In genomic region chr3:46538803-46539442, GRCh38 we compare ENCODE assay signal across 8 cellular contexts. TPM values are rescaled to one million over a fixed set of nuclear protein-coding genes. Genes with fewer than 3 reads are reported as not detected.
DNase-seq lines count a peak whose midpoint lies in the region; ATAC-seq, FAIRE-seq and TF ChIP-seq lines count a peak whose summit lies in the region.

No MANE protein-coding gene starts in this region.

- peaks cover 45% of the 10 kb centered on the region for H3K4me1 Mint-ChIP-seq in stimulated activated naive CD8-positive, alpha-beta T cell treated with anti-CD3 and anti-CD28 coated beads, Interleukin-15, amount 100 ng/mL, for 72 hours

- no peak for FAIRE-seq in HTR-8/SVneo (lab: Jason Lieb, UNC)

- no peaks in the 10 kb centered on the region for H3K4me1 ChIP-seq in ascending aorta
- peaks cover 18% of the 10 kb centered on the region for H3K4me1 ChIP-seq in mesodermal cell (ENCODE audit: control insufficient read depth, insufficient read depth, low read length, poor library complexity, severe bottlenecking)

- peak overlapping the region; percentile 93 to 94 for H3K27ac Mint-ChIP-seq in stimulated activated naive CD8-positive, alpha-beta T cell treated with anti-CD3 and anti-CD28 coated beads, Interleukin-15, amount 100 ng/mL, for 72 hours

- H3K27ac ChIP-seq in ascending aorta (no peak overlapping the region), mesodermal cell (ENCODE audit: low read depth, low read length, severe bottlenecking) (peak overlapping the region; percentile 41)

- CTCF ChIA-PET in AG04449 (lab: Yijun Ruan, JAX) = interaction anchor here (0.8 to 7.1 kb wide), 3 partner anchors 10 to 50 kb away, joined by 3 to 28 read pairs (median 6); no protein-coding TSS in a partner anchor

- WGBS in mesodermal cell (ENCODE audit: insufficient coverage in 2 of 2), 2 experiments = 69 to 70% methylated on average over 8 to 13 of the region's 14 CpGs

- ATAC-seq in HG03378 (IDR thresholded peaks at IDR 0.05; ENCODE audit: unreplicated experiment) = peak; percentile 70
- ATAC-seq in stimulated activated naive CD8-positive, alpha-beta T cell treated with anti-CD3 and anti-CD28 coated beads, Interleukin-15, amount 100 ng/mL, for 72 hours = peak; percentile 99

- H3K9me3 ChIP-seq in ascending aorta = no peaks in the 10 kb centered on the region
- no peaks in the 10 kb centered on the region for H3K9me3 ChIP-seq in mesodermal cell (ENCODE audit: control insufficient read depth, low read length)

- POLR2A ChIA-PET in AG04449 (lab: Yijun Ruan, JAX) = interaction anchor here (0.6 kb wide), 1 partner anchor 88 kb away, joined by 3 read pairs; no protein-coding TSS in a partner anchor

- H3K27me3 ChIP-seq in ascending aorta = no peaks in the 10 kb centered on the region

- intact Hi-C loops in ascending aorta (cut with DNase I) = no loop called here

- peaks cover 0 to 7% of the 10 kb centered on the region in 2 donors for H3K9me3 Mint-ChIP-seq in stimulated activated naive CD8-positive, alpha-beta T cell treated with anti-CD3 and anti-CD28 coated beads, Interleukin-15, amount 100 ng/mL, for 72 hours

- DNase-seq in AG04449 (ENCODE audit: low read depth, low spot score) (no peak), GM19238 (ENCODE audit: insufficient read length, low spot score) (peak; percentile 50), T-helper 22 cell (ENCODE audit: low read depth) (peak; percentile 84), ascending aorta (ENCODE audit: low spot score in 2 of 2) (peak; percentile 36 to 78), HTR-8/SVneo (ENCODE audit: insufficient read length, low spot score) (no peak)
- peak; percentile 72 to 86 for DNase-seq in stimulated activated naive CD8-positive, alpha-beta T cell treated with anti-CD3 and anti-CD28 coated beads, Interleukin-15, amount 100 ng/mL, for 72 hours

- peak overlapping the region; percentile 79 to 84 for H3K4me3 Mint-ChIP-seq in stimulated activated naive CD8-positive, alpha-beta T cell treated with anti-CD3 and anti-CD28 coated beads, Interleukin-15, amount 100 ng/mL, for 72 hours

- H3K36me3 ChIP-seq in ascending aorta = no peaks in the 10 kb centered on the region
- H3K36me3 ChIP-seq in mesodermal cell (ENCODE audit: control insufficient read depth, insufficient read depth, low read length) = no peaks in the 10 kb centered on the region

- TF ChIP-seq CTCF in AG04449 (IDR thresholded peaks at IDR 0.05; ENCODE audit: insufficient read depth, low read length, missing control alignments) (no peak), ascending aorta (IDR thresholded peaks at IDR 0.05) (no peak)

- H3K4me3 ChIP-seq in AG04449 (ENCODE audit: low read depth, low read length) (peak overlapping the region; percentile 23), ascending aorta (no peak overlapping the region), mesodermal cell (ENCODE audit: extremely low read depth, insufficient read depth, low read length, poor library complexity, severe bottlenecking) (no peak overlapping the region)

- H3K27me3 Mint-ChIP-seq in stimulated activated naive CD8-positive, alpha-beta T cell treated with anti-CD3 and anti-CD28 coated beads, Interleukin-15, amount 100 ng/mL, for 72 hours = no peaks in the 10 kb centered on the region

RNA-seq across cellular contexts. Expression of gene LRRC2, which starts 27.2 kb away (rescaled TPM):
- total RNA-seq in ascending aorta = not detected
- 0.74 TPM for polyA plus RNA-seq in mesodermal cell (2013, experiment 1 of 2)
- 1.4 TPM for polyA plus RNA-seq in mesodermal cell (2013, experiment 2 of 2)

RNA-seq across cellular contexts. Expression of gene RTP3, which starts 41.1 kb away (rescaled TPM):
- not detected for total RNA-seq in ascending aorta
- not detected for polyA plus RNA-seq in mesodermal cell (2013, experiment 1 of 2)
- polyA plus RNA-seq in mesodermal cell (2013, experiment 2 of 2) = not detected

Comparison
In these comparisons a context has a peak if more than half of its experiments do, and no peak if none do; other contexts are left out.
1. DNase-seq: peak in GM19238 (single experiment), T-helper 22 cell (single experiment), ascending aorta (2 of 2) and stimulated activated naive CD8-positive, alpha-beta T cell treated with anti-CD3 and anti-CD28 coated beads, Interleukin-15, amount 100 ng/mL, for 72 hours (2 of 2); none in AG04449 (single experiment) and HTR-8/SVneo (single experiment).